10 cellular contexts compared by ENCODE assay signal in genomic region chr9:124256517-124257069, GRCh38. TPM values are rescaled to one million over a fixed set of nuclear protein-coding genes. Genes with fewer than 3 reads are reported as not detected.
A peak's percentile ranks its signal among the peaks of the same experiment; 100 is the strongest.
DNase-seq lines count a peak whose midpoint lies in the region; ATAC-seq and TF ChIP-seq lines count a peak whose summit lies in the region.
"Had no signal": no experiment of that assay in that cellular context is flagged by ENCODE, and none has a peak within 500 bp of the region (broad histone marks: within the 10 kb centered on the region; RNA-seq: fewer than 3 reads in every experiment).

No MANE protein-coding gene starts in this region.

- H3K4me3 Mint-ChIP-seq in naive thymus-derived CD8-positive, alpha-beta T cell, result peak overlapping the region in 9 of 10 donors; percentile 58 to 91 (median 87)

- H3K27ac Mint-ChIP-seq in naive thymus-derived CD8-positive, alpha-beta T cell, result peak overlapping the region in 2 of 10 donors; percentile 7 to 74

- H3K27me3 Mint-ChIP-seq in naive thymus-derived CD8-positive, alpha-beta T cell, result peaks cover 17 to 77% (median 45%) of the 10 kb centered on the region in 5 donors

- POLR2A ChIA-PET in naive thymus-derived CD8-positive, alpha-beta T cell (lab: Charles Lee), result no interaction called here

- DNase-seq in DMS 273 (lab: John Stamatoyannopoulos, UW; ENCODE audit: unreplicated experiment) (peak; percentile 83), NCI-H1694 (lab: John Stamatoyannopoulos, UW) (peak; percentile 47), astrocyte of the spinal cord (ENCODE audit: low read depth, low spot score) (peak; percentile 94), DMS153 treated with DMSO at 0.1 percent for 48 hours (lab: John Stamatoyannopoulos, UW; ENCODE audit: unreplicated experiment) (no peak), C1 segment of cervical spinal cord (lab: John Stamatoyannopoulos, UW) (no peak)
- no peak for DNase-seq in naive thymus-derived CD8-positive, alpha-beta T cell
- DNase-seq: activated effector memory CD4-positive, alpha-beta T cell treated with Interleukin-2 at 50 U/mL for 16 hours; stimulated activated CD4-positive, alpha-beta T cell treated with anti-CD3 and anti-CD28 coated beads, Interleukin-15, amount 100 ng/mL, for 24 hours had no signal

- ATAC-seq in naive thymus-derived CD8-positive, alpha-beta T cell, result no peak
- no peak for ATAC-seq in HG03520 (IDR thresholded peaks at IDR 0.05; ENCODE audit: unreplicated experiment)
- ATAC-seq in HG02763 (IDR thresholded peaks at IDR 0.05; ENCODE audit: unreplicated experiment), result no peak

- no peak for TF ChIP-seq CTCF in astrocyte of the spinal cord (IDR thresholded peaks at IDR 0.05; ENCODE audit: low read depth, low read length)

- no peak overlapping the region for H3K4me3 ChIP-seq in astrocyte of the spinal cord (ENCODE audit: low read depth, low read length)

- peaks cover 0 to 1% (median 0%) of the 10 kb centered on the region in 9 donors for H3K9me3 Mint-ChIP-seq in naive thymus-derived CD8-positive, alpha-beta T cell

- peaks cover 0 to 2% (median 0%) of the 10 kb centered on the region in 3 donors for H3K36me3 Mint-ChIP-seq in naive thymus-derived CD8-positive, alpha-beta T cell

- peaks cover 9 to 51% (median 19%) of the 10 kb centered on the region in 4 donors for H3K4me1 Mint-ChIP-seq in naive thymus-derived CD8-positive, alpha-beta T cell

- in situ Hi-C loops in astrocyte of the spinal cord (cut with HindIII; ENCODE audit: low sequenced_read_pairs), result no loop called here

RNA-seq across cellular contexts. Expression of gene NEK6, which starts 1.2 kb away (rescaled TPM):
- 1 to 10 TPM in 1 of 2 experiments, under 1 TPM in 1; 0.83 to 1.2 TPM for total RNA-seq in naive thymus-derived CD8-positive, alpha-beta T cell
- polyA plus RNA-seq in naive thymus-derived CD8-positive, alpha-beta T cell, result 1 to 10 TPM in 1 of 3 donors, under 1 TPM in 1, not detected in 1; 0.37 to 1.7 TPM

Comparison
In these comparisons a context has a peak if more than half of its experiments do, and no peak if none do; other contexts are left out.
1. DNase-seq: peak in DMS 273 (single experiment), NCI-H1694 (single experiment) and astrocyte of the spinal cord (single experiment); none in naive thymus-derived CD8-positive, alpha-beta T cell (0 of 10), DMS153 treated with DMSO at 0.1 percent for 48 hours (single experiment) and C1 segment of cervical spinal cord (0 of 14).